Comparison of ENCODE assay signal across 25 cellular contexts in the genomic region with DNA sequence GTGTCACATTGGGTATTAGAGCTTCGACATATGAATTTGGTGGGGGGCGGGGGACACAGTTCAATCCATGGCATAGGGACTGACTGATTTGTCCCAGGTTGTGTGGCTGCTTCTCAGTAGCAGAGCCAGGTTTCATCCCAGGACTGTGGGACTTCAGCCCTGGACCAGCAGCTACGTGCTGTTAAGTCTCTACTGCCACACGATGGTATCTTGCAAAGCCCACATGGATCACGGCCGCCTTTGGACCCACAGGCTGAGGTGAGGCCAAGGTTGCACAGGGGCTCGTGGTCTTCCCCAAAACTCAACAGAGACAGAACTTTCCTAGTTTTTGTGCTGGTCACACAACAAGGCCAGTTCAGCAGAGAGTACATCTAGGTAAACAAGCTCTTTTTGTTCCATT.
DNase-seq lines count a peak whose midpoint lies in the region; ATAC-seq, FAIRE-seq and TF ChIP-seq lines count a peak whose summit lies in the region.
"Had no signal": no experiment of that assay in that cellular context is flagged by ENCODE, and none has a peak within 500 bp of the region (broad histone marks: within the 10 kb centered on the region; RNA-seq: fewer than 3 reads in every experiment).

No MANE protein-coding gene starts in this region.

- peak; percentile 10 for DNase-seq in activated CD4-positive, alpha-beta memory T cell treated with anti-CD3 and anti-CD28 coated beads, Interleukin-2, amount 10 ng/mL, durations not matched to agents 7 days and 5 days
- DNase-seq in activated CD4-positive, alpha-beta memory T cell treated with anti-CD3 and anti-CD28 coated beads for 36 hours: no peak
- DNase-seq in activated T-helper 2 cell treated with anti-CD3 and anti-CD28 coated beads, Interferon-gamma antibody, Interleukin-2, Interleukin-4, amounts not matched to agents 10 μg/mL and 5 μg/mL and 100 μg/mL, durations not matched to agents 14 hours and 24 hours and 36 hours (ENCODE audit: low spot score): peak; percentile 5
- DNase-seq in lower leg skin (ENCODE audit: low spot score in 2 of 2) (peak; percentile 11 to 70), osteoblast (ENCODE audit: insufficient read length, low spot score, missing footprints) (no peak), pancreas (no peak)
- peak; percentile 14 for DNase-seq in stimulated activated CD8-positive, alpha-beta memory T cell treated with anti-CD3 and anti-CD28 coated beads, Interleukin-4, amount 100 ng/mL, for 48 hours
- DNase-seq: activated naive CD4-positive, alpha-beta T cell treated with anti-CD3 and anti-CD28 coated beads for 36 hours; activated T-cell treated with anti-CD3 and anti-CD28 coated beads, Interleukin-2, amount 50 U/mL, for 72 hours; C1 segment of cervical spinal cord; DMS79; GDM1; GOT3; NCI-H1092; NCI-H187; NCI-H2171; Peyer's patch; SHP77 treated with DMSO at 0.1 percent for 48 hours; stimulated activated CD4-positive, alpha-beta T cell treated with anti-CD3 and anti-CD28 coated beads, Interleukin-4, amount 100 ng/mL, for 24 hours had no signal

- CTCF ChIA-PET in activated CD4-positive, alpha-beta memory T cell treated with anti-CD3 and anti-CD28 coated beads, Interleukin-2, amount 10 ng/mL, durations not matched to agents 7 days and 5 days (lab: Charles Lee): interaction anchor here (0.9 to 4.2 kb wide), 18 partner anchors 9 to 653 kb away, joined by 3 to 120 read pairs (median 4); no protein-coding TSS in a partner anchor
- CTCF ChIA-PET in activated CD4-positive, alpha-beta memory T cell treated with anti-CD3 and anti-CD28 coated beads for 36 hours (lab: Charles Lee): interaction anchor here (0.9 to 2.5 kb wide), 12 partner anchors 9 to 640 kb away, joined by 3 to 97 read pairs (median 5); partner anchors contain the start of gene CHSY1

- no peak overlapping the region for H3K4me3 Mint-ChIP-seq in activated CD4-positive, alpha-beta memory T cell treated with anti-CD3 and anti-CD28 coated beads, Interleukin-2, amount 10 ng/mL, durations not matched to agents 7 days and 5 days
- H3K4me3 Mint-ChIP-seq in activated CD4-positive, alpha-beta memory T cell treated with anti-CD3 and anti-CD28 coated beads for 36 hours: no peak overlapping the region
- H3K4me3 Mint-ChIP-seq in activated T-helper 2 cell treated with anti-CD3 and anti-CD28 coated beads, Interferon-gamma antibody, Interleukin-2, Interleukin-4, amounts not matched to agents 10 μg/mL and 5 μg/mL and 100 μg/mL, durations not matched to agents 14 hours and 24 hours and 36 hours (ENCODE audit: low read depth): no peak overlapping the region
- H3K4me3 Mint-ChIP-seq: activated naive CD4-positive, alpha-beta T cell treated with anti-CD3 and anti-CD28 coated beads for 36 hours; activated T-cell treated with anti-CD3 and anti-CD28 coated beads, Interleukin-2, amount 50 U/mL, for 72 hours; type B pancreatic cell had no signal

- H3K4me1 Mint-ChIP-seq in activated CD4-positive, alpha-beta memory T cell treated with anti-CD3 and anti-CD28 coated beads, Interleukin-2, amount 10 ng/mL, durations not matched to agents 7 days and 5 days: no peaks in the 10 kb centered on the region
- H3K4me1 Mint-ChIP-seq in activated CD4-positive, alpha-beta memory T cell treated with anti-CD3 and anti-CD28 coated beads for 36 hours (ENCODE audit: low read depth): peaks cover 4% of the 10 kb centered on the region
- H3K4me1 Mint-ChIP-seq in activated T-helper 2 cell treated with anti-CD3 and anti-CD28 coated beads, Interferon-gamma antibody, Interleukin-2, Interleukin-4, amounts not matched to agents 10 μg/mL and 5 μg/mL and 100 μg/mL, durations not matched to agents 14 hours and 24 hours and 36 hours (ENCODE audit: low read depth): no peaks in the 10 kb centered on the region

- H3K27me3 ChIP-seq in osteoblast (ENCODE audit: insufficient read depth, low read length) (no peaks in the 10 kb centered on the region), pancreas (no peaks in the 10 kb centered on the region)
- H3K27me3 ChIP-seq: dorsolateral prefrontal cortex, Peyer's patch had no signal

- no peak overlapping the region for H3K27ac Mint-ChIP-seq in activated CD4-positive, alpha-beta memory T cell treated with anti-CD3 and anti-CD28 coated beads, Interleukin-2, amount 10 ng/mL, durations not matched to agents 7 days and 5 days
- no peak overlapping the region for H3K27ac Mint-ChIP-seq in activated CD4-positive, alpha-beta memory T cell treated with anti-CD3 and anti-CD28 coated beads for 36 hours
- H3K27ac Mint-ChIP-seq in activated T-helper 2 cell treated with anti-CD3 and anti-CD28 coated beads, Interferon-gamma antibody, Interleukin-2, Interleukin-4, amounts not matched to agents 10 μg/mL and 5 μg/mL and 100 μg/mL, durations not matched to agents 14 hours and 24 hours and 36 hours: no peak overlapping the region
- H3K27ac Mint-ChIP-seq: activated naive CD4-positive, alpha-beta T cell treated with anti-CD3 and anti-CD28 coated beads for 36 hours; activated T-cell treated with anti-CD3 and anti-CD28 coated beads, Interleukin-2, amount 50 U/mL, for 72 hours; progenitor cell of endocrine pancreas; type B pancreatic cell had no signal

- no peaks in the 10 kb centered on the region for H3K79me2 ChIP-seq in osteoblast (ENCODE audit: insufficient read depth, low read length)

- peaks cover 37% of the 10 kb centered on the region for H3K36me3 ChIP-seq in osteoblast (ENCODE audit: insufficient read depth, low read length)
- no peaks in the 10 kb centered on the region for H3K36me3 ChIP-seq in pancreas

- peaks cover 5% of the 10 kb centered on the region for H3K27me3 Mint-ChIP-seq in activated CD4-positive, alpha-beta memory T cell treated with anti-CD3 and anti-CD28 coated beads, Interleukin-2, amount 10 ng/mL, durations not matched to agents 7 days and 5 days
- peaks cover 3% of the 10 kb centered on the region for H3K27me3 Mint-ChIP-seq in activated CD4-positive, alpha-beta memory T cell treated with anti-CD3 and anti-CD28 coated beads for 36 hours
- no peaks in the 10 kb centered on the region for H3K27me3 Mint-ChIP-seq in activated T-helper 2 cell treated with anti-CD3 and anti-CD28 coated beads, Interferon-gamma antibody, Interleukin-2, Interleukin-4, amounts not matched to agents 10 μg/mL and 5 μg/mL and 100 μg/mL, durations not matched to agents 14 hours and 24 hours and 36 hours (ENCODE audit: low read depth)
- H3K27me3 Mint-ChIP-seq: type B pancreatic cell had no signal

- POLR2A ChIA-PET in activated CD4-positive, alpha-beta memory T cell treated with anti-CD3 and anti-CD28 coated beads, Interleukin-2, amount 10 ng/mL, durations not matched to agents 7 days and 5 days (lab: Charles Lee): interaction anchor here (0.6 to 0.8 kb wide), 3 partner anchors 108 to 235 kb away, joined by 3 to 4 read pairs (median 4); partner anchors contain the start of gene CHSY1
- POLR2A ChIA-PET in activated CD4-positive, alpha-beta memory T cell treated with anti-CD3 and anti-CD28 coated beads for 36 hours (lab: Charles Lee): no interaction called here

- no peaks in the 10 kb centered on the region for H3K9me3 ChIP-seq in osteoblast (ENCODE audit: low read depth, low read length)
- H3K9me3 ChIP-seq in pancreas: no peaks in the 10 kb centered on the region
- H3K9me3 ChIP-seq: Peyer's patch had no signal

- no peaks in the 10 kb centered on the region for H3K9me3 Mint-ChIP-seq in activated CD4-positive, alpha-beta memory T cell treated with anti-CD3 and anti-CD28 coated beads, Interleukin-2, amount 10 ng/mL, durations not matched to agents 7 days and 5 days
- H3K9me3 Mint-ChIP-seq in activated CD4-positive, alpha-beta memory T cell treated with anti-CD3 and anti-CD28 coated beads for 36 hours: no peaks in the 10 kb centered on the region
- no peaks in the 10 kb centered on the region for H3K9me3 Mint-ChIP-seq in activated T-helper 2 cell treated with anti-CD3 and anti-CD28 coated beads, Interferon-gamma antibody, Interleukin-2, Interleukin-4, amounts not matched to agents 10 μg/mL and 5 μg/mL and 100 μg/mL, durations not matched to agents 14 hours and 24 hours and 36 hours
- H3K9me3 Mint-ChIP-seq: activated naive CD4-positive, alpha-beta T cell treated with anti-CD3 and anti-CD28 coated beads for 36 hours; activated T-cell treated with anti-CD3 and anti-CD28 coated beads, Interleukin-2, amount 50 U/mL, for 72 hours; type B pancreatic cell had no signal

- H4K20me1 ChIP-seq in osteoblast (ENCODE audit: insufficient read depth, low read length): no peaks in the 10 kb centered on the region

- intact Hi-C loops in activated CD4-positive, alpha-beta memory T cell treated with anti-CD3 and anti-CD28 coated beads for 36 hours (cut with micrococcal nuclease): loop anchor here (5.0 kb wide), 1 partner anchor 71 kb away; no protein-coding TSS in a partner anchor
- intact Hi-C loops in activated T-helper 2 cell treated with anti-CD3 and anti-CD28 coated beads, Interferon-gamma antibody, Interleukin-2, Interleukin-4, amounts not matched to agents 10 μg/mL and 5 μg/mL and 100 μg/mL, durations not matched to agents 14 hours and 24 hours and 36 hours (cut with micrococcal nuclease): loop anchor here (5.0 kb wide), 2 partner anchors 71 to 136 kb away; no protein-coding TSS in a partner anchor
- intact Hi-C loops in lower leg skin (cut with DNase I; ENCODE audit: low total_unique reads): loop anchor here (5.0 kb wide), 1 partner anchor 236 kb away; the partner anchor contains the start of gene CHSY1
- intact Hi-C loops in pancreas (cut with DNase I): loop anchor here in 2 of 3 donors (5.0 kb wide), 1 partner anchor 241 kb away; no protein-coding TSS in a partner anchor

- ATAC-seq in GM19023 (IDR thresholded peaks at IDR 0.05; ENCODE audit: unreplicated experiment): no peak
- ATAC-seq in pancreas: no peak
- ATAC-seq: activated T-cell treated with anti-CD3 and anti-CD28 coated beads, Interleukin-2, amount 50 U/mL, for 72 hours had no signal

- H3K4me3 ChIP-seq in lower leg skin (ENCODE audit: low read depth, poor library complexity, severe bottlenecking) (no peak overlapping the region), osteoblast (ENCODE audit: insufficient read depth, low read length) (no peak overlapping the region), pancreas (no peak overlapping the region)
- H3K4me3 ChIP-seq: dorsolateral prefrontal cortex, Peyer's patch had no signal

- no peaks in the 10 kb centered on the region for H3K36me3 Mint-ChIP-seq in activated CD4-positive, alpha-beta memory T cell treated with anti-CD3 and anti-CD28 coated beads, Interleukin-2, amount 10 ng/mL, durations not matched to agents 7 days and 5 days (ENCODE audit: low read depth)
- no peaks in the 10 kb centered on the region for H3K36me3 Mint-ChIP-seq in activated CD4-positive, alpha-beta memory T cell treated with anti-CD3 and anti-CD28 coated beads for 36 hours
- H3K36me3 Mint-ChIP-seq in activated T-helper 2 cell treated with anti-CD3 and anti-CD28 coated beads, Interferon-gamma antibody, Interleukin-2, Interleukin-4, amounts not matched to agents 10 μg/mL and 5 μg/mL and 100 μg/mL, durations not matched to agents 14 hours and 24 hours and 36 hours (ENCODE audit: low read depth): no peaks in the 10 kb centered on the region
- H3K36me3 Mint-ChIP-seq: type B pancreatic cell had no signal

- H2AFZ ChIP-seq in osteoblast (ENCODE audit: low read length): no peak overlapping the region

- H3K4me1 ChIP-seq in osteoblast (ENCODE audit: insufficient read depth, low read length) (no peaks in the 10 kb centered on the region), pancreas (no peaks in the 10 kb centered on the region)

- TF ChIP-seq CTCF in lower leg skin (IDR thresholded peaks at IDR 0.05): no peak
- no peak for TF ChIP-seq CTCF in osteoblast (IDR thresholded peaks at IDR 0.05; ENCODE audit: extremely low read depth, low read depth, low read length)
- no peak for TF ChIP-seq CTCF in pancreas (IDR thresholded peaks at IDR 0.05)

- no peak overlapping the region for H3K4me2 ChIP-seq in osteoblast (ENCODE audit: insufficient read depth, low read length)

- no peak for TF ChIP-seq POLR2A in lower leg skin (IDR thresholded peaks at IDR 0.05)

- WGBS in lower leg skin, 2 donors: 94 to 97% methylated on average over 6 to 7 of the region's 7 CpGs
- WGBS in pancreas, 2 donors: 88 to 91% methylated on average over 7 of the region's 7 CpGs

- no peak overlapping the region for H3K27ac ChIP-seq in osteoblast (ENCODE audit: low read depth, low read length)
- no peak overlapping the region for H3K27ac ChIP-seq in pancreas
- H3K27ac ChIP-seq: 22Rv1, dorsolateral prefrontal cortex had no signal

- no peak for FAIRE-seq in pancreas (lab: Jason Lieb, UNC)
- FAIRE-seq: frontal cortex had no signal

Comparison
In these comparisons a context has a peak if more than half of its experiments do, and no peak if none do; other contexts are left out.
1. DNase-seq: peak in activated CD4-positive, alpha-beta memory T cell treated with anti-CD3 and anti-CD28 coated beads, Interleukin-2, amount 10 ng/mL, durations not matched to agents 7 days and 5 days (single experiment), activated T-helper 2 cell treated with anti-CD3 and anti-CD28 coated beads, Interferon-gamma antibody, Interleukin-2, Interleukin-4, amounts not matched to agents 10 μg/mL and 5 μg/mL and 100 μg/mL, durations not matched to agents 14 hours and 24 hours and 36 hours (single experiment), lower leg skin (2 of 2) and stimulated activated CD8-positive, alpha-beta memory T cell treated with anti-CD3 and anti-CD28 coated beads, Interleukin-4, amount 100 ng/mL, for 48 hours (single experiment); none in activated CD4-positive, alpha-beta memory T cell treated with anti-CD3 and anti-CD28 coated beads for 36 hours (single experiment), osteoblast (single experiment) and pancreas (0 of 6).